Comparison of ENCODE assay signal across 8 cellular contexts in the genomic region with DNA sequence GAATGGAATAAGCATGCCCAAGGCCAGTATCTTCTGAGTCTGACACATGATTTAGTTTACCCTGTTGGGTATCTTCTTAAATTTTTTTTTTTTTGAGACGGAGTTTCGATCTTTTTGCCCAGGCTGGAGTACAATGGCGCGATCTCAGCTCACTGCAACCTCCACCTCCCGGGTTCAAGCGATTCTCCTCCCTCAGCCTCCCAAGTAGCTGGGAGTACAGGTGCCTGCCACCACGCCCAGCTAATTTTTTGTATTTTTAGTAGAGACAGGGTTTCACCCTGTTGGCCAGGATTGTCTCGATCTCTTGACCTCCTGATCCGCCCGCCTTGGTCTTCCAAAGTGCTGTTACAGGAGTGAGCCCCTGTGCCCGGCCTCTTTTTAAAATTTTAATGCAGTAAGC. TPM values are rescaled to one million over a fixed set of nuclear protein-coding genes. Genes with fewer than 3 reads are reported as not detected.
DNase-seq lines count a peak whose midpoint lies in the region; TF ChIP-seq lines count a peak whose summit lies in the region.
"Not testable (repeated sequence)": the region's sequence is repeated elsewhere in the genome, so short reads cannot be mapped to it uniquely, and the experiment has no call there.

No MANE protein-coding gene starts in this region.

- not testable (repeated sequence) for TF ChIP-seq EP300 in suprapubic skin (IDR thresholded peaks at IDR 0.05)

- H3K36me3 Mint-ChIP-seq in CD4-positive, alpha-beta memory T cell, result peaks cover 15 to 28% of the 10 kb centered on the region in 2 donors
- not testable (repeated sequence) for H3K36me3 Mint-ChIP-seq in IgD-negative memory B cell; activated naive CD4-positive, alpha-beta T cell treated with anti-CD3 and anti-CD28 coated beads, Interleukin-2, amount 50 U/mL, for 24 hours
- peaks cover 26% of the 10 kb centered on the region for H3K36me3 Mint-ChIP-seq in T-helper 1 cell treated with Interleukin-12 subunit alpha and Interleukin-12 subunit beta and Interleukin-4 antibody, amounts not matched to agents 30 μg/mL and 1 μg/mL, for 36 hours (ENCODE audit: low read depth)
- H3K36me3 Mint-ChIP-seq in neural progenitor cell, result peaks cover 29% of the 10 kb centered on the region

- TF ChIP-seq CTCF in neural progenitor cell (IDR thresholded peaks at IDR 0.05); suprapubic skin (IDR thresholded peaks at IDR 0.05): not testable (repeated sequence)

- H3K79me2 ChIP-seq in neural progenitor cell (ENCODE audit: low read depth), result peaks cover 79% of the 10 kb centered on the region

- H3K4me3 ChIP-seq in CD4-positive, alpha-beta memory T cell (ENCODE audit: low read length in 2 of 2), result peak overlapping the region in 1 of 2 donors; percentile 84
- H3K4me3 ChIP-seq in ectodermal cell (ENCODE audit: insufficient read depth, low read depth, low read length) (peak overlapping the region; percentile 90), iPS-15b (ENCODE audit: low read depth, low read length) (peak overlapping the region; percentile 89), neural progenitor cell (peak overlapping the region; percentile 100), suprapubic skin (peak overlapping the region; percentile 76)

- H3K9me3 Mint-ChIP-seq in CD4-positive, alpha-beta memory T cell; IgD-negative memory B cell; T-helper 1 cell treated with Interleukin-12 subunit alpha and Interleukin-12 subunit beta and Interleukin-4 antibody, amounts not matched to agents 30 μg/mL and 1 μg/mL, for 36 hours; activated naive CD4-positive, alpha-beta T cell treated with anti-CD3 and anti-CD28 coated beads, Interleukin-2, amount 50 U/mL, for 24 hours; neural progenitor cell: not testable (repeated sequence)

- peaks cover 62% of the 10 kb centered on the region for H3K4me1 ChIP-seq in CD4-positive, alpha-beta memory T cell (ENCODE audit: insufficient read depth, low read length)
- peaks cover 18% of the 10 kb centered on the region for H3K4me1 ChIP-seq in ectodermal cell (ENCODE audit: control insufficient read depth, insufficient read depth, low read length)
- H3K4me1 ChIP-seq in iPS-15b (ENCODE audit: control insufficient read depth, insufficient read depth, low read length), result peaks cover 11% of the 10 kb centered on the region
- H3K4me1 ChIP-seq in neural progenitor cell, result peaks cover 24% of the 10 kb centered on the region
- peaks cover 67% of the 10 kb centered on the region for H3K4me1 ChIP-seq in suprapubic skin

- H3K27ac ChIP-seq in CD4-positive, alpha-beta memory T cell (ENCODE audit: low read depth, low read length), result peak overlapping the region; percentile 97
- H3K27ac ChIP-seq in ectodermal cell (ENCODE audit: insufficient read depth, low read depth, low read length, poor library complexity, severe bottlenecking); neural progenitor cell; suprapubic skin: not testable (repeated sequence)

- peaks cover 36% of the 10 kb centered on the region for H3F3A ChIP-seq in neural progenitor cell (ENCODE audit: low read depth)

- H4K20me1 ChIP-seq in neural progenitor cell (ENCODE audit: low read depth), result peaks cover 57% of the 10 kb centered on the region

- H3K27ac Mint-ChIP-seq in CD4-positive, alpha-beta memory T cell, result peak overlapping the region in 4 of 7 donors; percentile 15 to 98 (median 54)
- H3K27ac Mint-ChIP-seq in IgD-negative memory B cell, result peak overlapping the region in 2 of 3 donors; percentile 67 to 96
- not testable (repeated sequence) for H3K27ac Mint-ChIP-seq in T-helper 1 cell treated with Interleukin-12 subunit alpha and Interleukin-12 subunit beta and Interleukin-4 antibody, amounts not matched to agents 30 μg/mL and 1 μg/mL, for 36 hours; activated naive CD4-positive, alpha-beta T cell treated with anti-CD3 and anti-CD28 coated beads, Interleukin-2, amount 50 U/mL, for 24 hours; neural progenitor cell

- not testable (repeated sequence) for TF ChIP-seq POLR2A in suprapubic skin (IDR thresholded peaks at IDR 0.05)

- H3K36me3 ChIP-seq in CD4-positive, alpha-beta memory T cell (ENCODE audit: insufficient read depth, low read length); ectodermal cell (ENCODE audit: control insufficient read depth, insufficient read depth, low read length); iPS-15b (ENCODE audit: control insufficient read depth, insufficient read depth, low read length); suprapubic skin: not testable (repeated sequence)
- peaks cover 13% of the 10 kb centered on the region for H3K36me3 ChIP-seq in neural progenitor cell

- H2AFZ ChIP-seq in neural progenitor cell (replicated peaks), result not testable (repeated sequence)

- WGBS in ectodermal cell, 2 experiments, result 88 to 90% methylated on average over 11 of the region's 11 CpGs
- WGBS in suprapubic skin, result 83% methylated on average over 11 of the region's 11 CpGs

- CTCF ChIA-PET in CD4-positive, alpha-beta memory T cell (lab: Charles Lee; ENCODE audit: partially characterized antibody), result not testable (repeated sequence)

- DNase-seq in CD4-positive, alpha-beta memory T cell; neural progenitor cell (ENCODE audit: low spot score); suprapubic skin (ENCODE audit: low spot score in 2 of 2): not testable (repeated sequence)

- not testable (repeated sequence) for H3K27me3 ChIP-seq in CD4-positive, alpha-beta memory T cell (ENCODE audit: insufficient read depth, low read length); ectodermal cell (ENCODE audit: control insufficient read depth, insufficient read depth, low read length, poor library complexity, severe bottlenecking); iPS-15b (ENCODE audit: control insufficient read depth, insufficient read depth, low read length); neural progenitor cell; suprapubic skin

- POLR2A ChIA-PET in CD4-positive, alpha-beta memory T cell (lab: Charles Lee; ENCODE audit: partially characterized antibody), result interaction anchor here (0.6 to 7.8 kb wide), 3 partner anchors 9 to 50 kb away, joined by 3 to 157 read pairs (median 10); a partner anchor contains a TSS

- peaks cover 30 to 66% (median 44%) of the 10 kb centered on the region in 4 donors for H3K4me1 Mint-ChIP-seq in CD4-positive, alpha-beta memory T cell
- H3K4me1 Mint-ChIP-seq in IgD-negative memory B cell (peaks cover 31 to 42% (median 35%) of the 10 kb centered on the region in 3 donors), neural progenitor cell (peaks cover 35% of the 10 kb centered on the region)
- H3K4me1 Mint-ChIP-seq in T-helper 1 cell treated with Interleukin-12 subunit alpha and Interleukin-12 subunit beta and Interleukin-4 antibody, amounts not matched to agents 30 μg/mL and 1 μg/mL, for 36 hours (ENCODE audit: low read depth), result peaks cover 31% of the 10 kb centered on the region
- peaks cover 36% of the 10 kb centered on the region for H3K4me1 Mint-ChIP-seq in activated naive CD4-positive, alpha-beta T cell treated with anti-CD3 and anti-CD28 coated beads, Interleukin-2, amount 50 U/mL, for 24 hours

- H3K27me3 Mint-ChIP-seq in CD4-positive, alpha-beta memory T cell; IgD-negative memory B cell; T-helper 1 cell treated with Interleukin-12 subunit alpha and Interleukin-12 subunit beta and Interleukin-4 antibody, amounts not matched to agents 30 μg/mL and 1 μg/mL, for 36 hours (ENCODE audit: low read depth); activated naive CD4-positive, alpha-beta T cell treated with anti-CD3 and anti-CD28 coated beads, Interleukin-2, amount 50 U/mL, for 24 hours; neural progenitor cell (ENCODE audit: insufficient read depth, low read depth): not testable (repeated sequence)

- H3K9me3 ChIP-seq in CD4-positive, alpha-beta memory T cell (ENCODE audit: control insufficient read depth in 1 of 2, low read length in 2 of 2); ectodermal cell (ENCODE audit: control insufficient read depth, low read length); iPS-15b (ENCODE audit: control insufficient read depth, insufficient read depth, low read length); neural progenitor cell (ENCODE audit: low read depth); suprapubic skin: not testable (repeated sequence)

- peak overlapping the region; percentile 88 for H3K4me2 ChIP-seq in neural progenitor cell

- intact Hi-C loops in CD4-positive, alpha-beta memory T cell (cut with micrococcal nuclease), result loop anchor here (5.0 to 10.0 kb wide), 2 partner anchors 33 to 350 kb away; a partner anchor contains a TSS

- H3K9ac ChIP-seq in iPS-15b (ENCODE audit: low read depth, low read length) (peak overlapping the region; percentile 98), neural progenitor cell (peak overlapping the region; percentile 96)

- peak overlapping the region in 7 of 8 donors; percentile 49 to 99 (median 56) for H3K4me3 Mint-ChIP-seq in CD4-positive, alpha-beta memory T cell
- peak overlapping the region in 3 of 4 donors; percentile 9 to 99 (median 28) for H3K4me3 Mint-ChIP-seq in IgD-negative memory B cell
- peak overlapping the region; percentile 92 for H3K4me3 Mint-ChIP-seq in T-helper 1 cell treated with Interleukin-12 subunit alpha and Interleukin-12 subunit beta and Interleukin-4 antibody, amounts not matched to agents 30 μg/mL and 1 μg/mL, for 36 hours
- H3K4me3 Mint-ChIP-seq in activated naive CD4-positive, alpha-beta T cell treated with anti-CD3 and anti-CD28 coated beads, Interleukin-2, amount 50 U/mL, for 24 hours, result peak overlapping the region; percentile 99
- peak overlapping the region; percentile 96 for H3K4me3 Mint-ChIP-seq in neural progenitor cell

RNA-seq across cellular contexts. Expression of a gene that starts 2.8 kb away (rescaled TPM):
- total RNA-seq in CD4-positive, alpha-beta memory T cell, result 100 to 1,000 TPM; 160 to 176 TPM
- polyA plus RNA-seq in CD4-positive, alpha-beta memory T cell, result 10 to 100 TPM; 43.3 to 97.1 TPM
- polyA plus RNA-seq in IgD-negative memory B cell, result 63.5 TPM
- polyA plus RNA-seq in ectodermal cell (2013, experiment 1 of 4), result 291 TPM
- 321 TPM for polyA plus RNA-seq in ectodermal cell (2013, experiment 2 of 4)
- polyA plus RNA-seq in ectodermal cell (2013, experiment 3 of 4), result 261 TPM
- 287 TPM for polyA plus RNA-seq in ectodermal cell (2013, experiment 4 of 4)
- total RNA-seq in neural progenitor cell (ENCODE audit: low replicate concordance) (275 and 498 TPM in 2 replicates), suprapubic skin (100 to 1,000 TPM; 109 to 137 (median 117) TPM)

RNA-seq across cellular contexts. Expression of a gene that starts 51.1 kb away (rescaled TPM):
- total RNA-seq in CD4-positive, alpha-beta memory T cell, result 10 to 100 TPM; 73.6 to 81.5 TPM
- 10 to 100 TPM; 28.0 to 49.3 TPM for polyA plus RNA-seq in CD4-positive, alpha-beta memory T cell
- 35.7 TPM for polyA plus RNA-seq in IgD-negative memory B cell
- polyA plus RNA-seq in ectodermal cell (2013, experiment 1 of 4), result 68.3 TPM
- polyA plus RNA-seq in ectodermal cell (2013, experiment 2 of 4), result 66.8 TPM
- 38.6 TPM for polyA plus RNA-seq in ectodermal cell (2013, experiment 3 of 4)
- 43.9 TPM for polyA plus RNA-seq in ectodermal cell (2013, experiment 4 of 4)
- 42.9 and 44.6 TPM in 2 replicates for total RNA-seq in neural progenitor cell (ENCODE audit: low replicate concordance)
- 10 to 100 TPM; 41.2 to 59.8 (median 48.2) TPM for total RNA-seq in suprapubic skin

Comparison
In these comparisons a context has a peak if more than half of its experiments do, and no peak if none do; other contexts are left out.
1. H3K4me3 Mint-ChIP-seq: peak in every context shown above with its lines; median percentile 99 in activated naive CD4-positive, alpha-beta T cell treated with anti-CD3 and anti-CD28 coated beads, Interleukin-2, amount 50 U/mL, for 24 hours; 96 in neural progenitor cell; 92 in T-helper 1 cell treated with Interleukin-12 subunit alpha and Interleukin-12 subunit beta and Interleukin-4 antibody, amounts not matched to agents 30 μg/mL and 1 μg/mL, for 36 hours; 56 in CD4-positive, alpha-beta memory T cell; 28 in IgD-negative memory B cell.